ENCODE assay signal across 8 cellular contexts in genomic region chr2:237858294-237859081, GRCh38. TPM values are rescaled to one million over a fixed set of nuclear protein-coding genes. Genes with fewer than 3 reads are reported as not detected.
A peak's percentile ranks its signal among the peaks of the same experiment; 100 is the strongest.
DNase-seq lines count a peak whose midpoint lies in the region; ATAC-seq, FAIRE-seq and TF ChIP-seq lines count a peak whose summit lies in the region.

No MANE protein-coding gene starts in this region.

- peaks cover 14 to 18% of the 10 kb centered on the region in 2 donors for H3K4me1 Mint-ChIP-seq in natural killer cell

- peak; percentile 73 for ATAC-seq in HG02981 (IDR thresholded peaks at IDR 0.05; ENCODE audit: unreplicated experiment)
- peak; percentile 80 to 94 (median 86) for ATAC-seq in natural killer cell

- peaks cover 12 to 14% of the 10 kb centered on the region in 2 donors for H3K27me3 Mint-ChIP-seq in natural killer cell (ENCODE audit: low read depth in 2 of 2)

- DNase-seq in D721Med (ENCODE audit: insufficient read length, low spot score), result peak; percentile 65
- DNase-seq in NCI-H774 (lab: John Stamatoyannopoulos, UW), result peak; percentile 41
- DNase-seq in activated effector memory CD4-positive, alpha-beta T cell treated with Interleukin-2 at 50 U/mL for 16 hours, result peak; percentile 15
- DNase-seq in fibroblast of the conjunctiva (ENCODE audit: low read depth), result peak; percentile 80
- peak; percentile 54 for DNase-seq in natural killer cell
- DNase-seq in thyroid gland, result peak; percentile 69 to 71
- DNase-seq in NK-92 (lab: John Stamatoyannopoulos, UW; ENCODE audit: unreplicated experiment), result no peak

- H3K36me3 ChIP-seq in thyroid gland, result no peaks in the 10 kb centered on the region

- no peak overlapping the region for H3K27ac ChIP-seq in thyroid gland

- intact Hi-C loops in natural killer cell (cut with micrococcal nuclease), result loop anchor here (1.0 to 2.0 kb wide), 4 partner anchors 65 to 405 kb away; partner anchors contain the start of gene UBE2F
- intact Hi-C loops in thyroid gland (cut with DNase I), result loop anchor here (5.0 to 10.0 kb wide), 2 partner anchors 106 to 404 kb away; partner anchors contain the start of gene UBE2F

- WGBS in thyroid gland, 2 donors, result 52 to 53% methylated on average over 13 to 14 of the region's 14 CpGs

- H3K4me3 ChIP-seq in thyroid gland (replicated peaks in 1 of 3), result no peak overlapping the region

- H3K27me3 ChIP-seq in thyroid gland, result no peaks in the 10 kb centered on the region

- no peaks in the 10 kb centered on the region for H3K9me3 Mint-ChIP-seq in natural killer cell

- TF ChIP-seq CTCF in D721Med (IDR thresholded peaks at IDR 0.05; ENCODE audit: insufficient read depth, missing control alignments), result peak; percentile 89
- TF ChIP-seq CTCF in natural killer cell (IDR thresholded peaks at IDR 0.05), result peak; percentile 75
- peak; percentile 24 to 85 (median 76) for TF ChIP-seq CTCF in thyroid gland (IDR thresholded peaks at IDR 0.05)

- H3K9me3 ChIP-seq in thyroid gland, result no peaks in the 10 kb centered on the region

- TF ChIP-seq POLR2A in thyroid gland (IDR thresholded peaks at IDR 0.05), result no peak

- peaks cover 6 to 16% of the 10 kb centered on the region in 2 donors for H3K4me1 ChIP-seq in thyroid gland

- H3K4me3 Mint-ChIP-seq in natural killer cell, result peak overlapping the region; percentile 93

- H3K27ac Mint-ChIP-seq in natural killer cell, result peak overlapping the region; percentile 62 to 84

- no peaks in the 10 kb centered on the region for H3K36me3 Mint-ChIP-seq in natural killer cell

- FAIRE-seq in D721Med (lab: Jason Lieb, UNC), result no peak

RNA-seq across cellular contexts. Expression of gene RAMP1, which starts 0.9 kb away (rescaled TPM):
- 10 to 100 TPM in 1 of 3 donors, 1 to 10 TPM in 2; 3.9 to 11.0 (median 4.9) TPM for total RNA-seq in natural killer cell
- total RNA-seq in thyroid gland, result 1 to 10 TPM in 3 of 4 donors, under 1 TPM in 1; 0.78 to 4.2 (median 3.0) TPM

RNA-seq across cellular contexts. Expression of gene RBM44, which starts 59.9 kb away (rescaled TPM):
- total RNA-seq in natural killer cell, result 1 to 10 TPM; 1.8 to 5.0 (median 2.9) TPM
- 1 to 10 TPM in 3 of 4 donors, under 1 TPM in 1; 0.89 to 4.1 (median 1.5) TPM for total RNA-seq in thyroid gland
